Comparison of ENCODE assay signal across 1 cellular context in genomic region chr3:134536760-134537159, GRCh38.
A peak's percentile ranks its signal among the peaks of the same experiment; 100 is the strongest.
TF ChIP-seq lines count a peak whose summit lies in the region.

No MANE protein-coding gene starts in this region.

TF ChIP-seq in K562, 482 proteins besides CTCF, POLR2A, EP300 and RAD21:
- TF ChIP-seq GTF2A2 (tag; IDR thresholded peaks at IDR 0.05), result no peak
- no peak for TF ChIP-seq COPS2 (conservative IDR thresholded peaks at IDR 0.05)
- no peak for TF ChIP-seq TRIM28 (IDR thresholded peaks at IDR 0.05)
- no peak for TF ChIP-seq USF2 (CRISPR knock-in tag; IDR thresholded peaks at IDR 0.05)
- no peak for TF ChIP-seq ZBTB34 (CRISPR knock-in tag; IDR thresholded peaks at IDR 0.05)
- no peak for TF ChIP-seq CLOCK (CRISPR knock-in tag; IDR thresholded peaks at IDR 0.05; ENCODE audit: borderline replicate concordance)
- TF ChIP-seq MBD2 (IDR thresholded peaks at IDR 0.05; ENCODE audit: borderline replicate concordance, low read depth), result no peak
- no peak for TF ChIP-seq NFRKB (IDR thresholded peaks at IDR 0.05; ENCODE audit: low read depth)
- peak; percentile 32; the same call in 1 of the 2 replicates for TF ChIP-seq TEAD4 (IDR thresholded peaks at IDR 0.05; ENCODE audit: low read length)
- no peak for TF ChIP-seq TEAD4 (CRISPR knock-in tag; IDR thresholded peaks at IDR 0.05; ENCODE audit: borderline replicate concordance)
- TF ChIP-seq MLLT1 (IDR thresholded peaks at IDR 0.05), result no peak
- TF ChIP-seq DMBX1 (CRISPR knock-in tag; IDR thresholded peaks at IDR 0.05; ENCODE audit: borderline replicate concordance), result no peak
- no peak for TF ChIP-seq CBX8 (IDR thresholded peaks at IDR 0.05; ENCODE audit: borderline replicate concordance, extremely low read depth, low read depth, low read length, poor library complexity, severe bottlenecking)
- TF ChIP-seq CTBP1 (IDR thresholded peaks at IDR 0.05; ENCODE audit: borderline replicate concordance), result no peak
- peak; percentile 16; the same call in 1 of the 2 replicates for TF ChIP-seq CBFA2T3 (IDR thresholded peaks at IDR 0.05)
- no peak for TF ChIP-seq ZNF280A (IDR thresholded peaks at IDR 0.05; ENCODE audit: low read depth, partially characterized antibody)
- TF ChIP-seq PML (IDR thresholded peaks at IDR 0.05; ENCODE audit: low read length), result no peak
- TF ChIP-seq ZNF639 (CRISPR knock-in tag; conservative IDR thresholded peaks at IDR 0.05 in 1 of 2, IDR thresholded peaks at IDR 0.05 in 1 of 2), result no peak
